In genomic region chr10:91887075-91887899, GRCh38 we compare ENCODE assay signal across 1 cellular context.
TF ChIP-seq lines count a peak whose summit lies in the region.

No MANE protein-coding gene starts in this region.

TF ChIP-seq in GM23338, 12 proteins besides CTCF, POLR2A, EP300 and RAD21 (continued from another document):
- TF ChIP-seq ZNF462 (CRISPR knock-in tag; IDR thresholded peaks at IDR 0.05) (no peak), STAT1 (IDR thresholded peaks at IDR 0.05; ENCODE audit: unreplicated experiment) (no peak), CREB1 (CRISPR knock-in tag; IDR thresholded peaks at IDR 0.05; ENCODE audit: low read depth) (peak; percentile 68; the same call in 1 of the 2 replicates), POLR2AphosphoS5 (IDR thresholded peaks at IDR 0.05; ENCODE audit: low read depth) (peak; percentile 51; the same call in 1 of the 2 replicates), ZNF331 (CRISPR knock-in tag; IDR thresholded peaks at IDR 0.05; ENCODE audit: low read depth) (no peak), NANOG (IDR thresholded peaks at IDR 0.05; ENCODE audit: borderline replicate concordance) (peak; percentile 89), ZNF114 (CRISPR knock-in tag; IDR thresholded peaks at IDR 0.05) (no peak)
- TF ChIP-seq, protein P1, sequence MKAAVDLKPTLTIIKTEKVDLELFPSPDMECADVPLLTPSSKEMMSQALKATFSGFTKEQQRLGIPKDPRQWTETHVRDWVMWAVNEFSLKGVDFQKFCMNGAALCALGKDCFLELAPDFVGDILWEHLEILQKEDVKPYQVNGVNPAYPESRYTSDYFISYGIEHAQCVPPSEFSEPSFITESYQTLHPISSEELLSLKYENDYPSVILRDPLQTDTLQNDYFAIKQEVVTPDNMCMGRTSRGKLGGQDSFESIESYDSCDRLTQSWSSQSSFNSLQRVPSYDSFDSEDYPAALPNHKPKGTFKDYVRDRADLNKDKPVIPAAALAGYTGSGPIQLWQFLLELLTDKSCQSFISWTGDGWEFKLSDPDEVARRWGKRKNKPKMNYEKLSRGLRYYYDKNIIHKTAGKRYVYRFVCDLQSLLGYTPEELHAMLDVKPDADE (IDR thresholded peaks at IDR 0.05), result no peak
